In genomic region chr7:141408440-141408839, GRCh38 we compare ENCODE assay signal across 2 cellular contexts.
TF ChIP-seq lines count a peak whose summit lies in the region.

No MANE protein-coding gene starts in this region.

TF ChIP-seq in K562, 482 proteins besides CTCF, POLR2A, EP300 and RAD21:
- TF ChIP-seq ZNF239 (CRISPR knock-in tag; IDR thresholded peaks at IDR 0.05), result no peak
- TF ChIP-seq MEF2D (tag; conservative IDR thresholded peaks at IDR 0.05; ENCODE audit: low read depth), result no peak
- no peak for TF ChIP-seq CTCFL (IDR thresholded peaks at IDR 0.05; ENCODE audit: borderline replicate concordance, insufficient read depth, low read depth, low read length, poor library complexity, severe bottlenecking)
- TF ChIP-seq ZNF24 (IDR thresholded peaks at IDR 0.05), result 0 out of 2 replicates have a peak, but pooled peaks have one; percentile 51
- TF ChIP-seq MAFF (IDR thresholded peaks at IDR 0.05; ENCODE audit: low read length), result no peak

TF ChIP-seq in H1, 55 proteins besides CTCF, POLR2A, EP300 and RAD21:
- TF ChIP-seq CBX8 (IDR thresholded peaks at IDR 0.05; ENCODE audit: borderline replicate concordance, low read depth, low read length), result no peak
- TF ChIP-seq ZNF274 (IDR thresholded peaks at IDR 0.05; ENCODE audit: borderline replicate concordance, extremely low read depth, low read length), result no peak
- no peak for TF ChIP-seq GTF2F1 (IDR thresholded peaks at IDR 0.05; ENCODE audit: borderline replicate concordance, low read depth, low read length)
- TF ChIP-seq HDAC2 (IDR thresholded peaks at IDR 0.05; ENCODE audit: borderline replicate concordance in 1 of 2, low read depth in 2 of 2, low read length in 2 of 2), result no peak
- no peak for TF ChIP-seq RFX5 (IDR thresholded peaks at IDR 0.05; ENCODE audit: borderline replicate concordance, low read depth, low read length)
- no peak for TF ChIP-seq EGR1 (IDR thresholded peaks at IDR 0.05; ENCODE audit: borderline replicate concordance, low read depth, low read length)
- no peak for TF ChIP-seq CTBP2 (IDR thresholded peaks at IDR 0.05; ENCODE audit: borderline replicate concordance, insufficient read depth, insufficient read length, low read length)
